1 cellular context compared by ENCODE assay signal in the genomic region with DNA sequence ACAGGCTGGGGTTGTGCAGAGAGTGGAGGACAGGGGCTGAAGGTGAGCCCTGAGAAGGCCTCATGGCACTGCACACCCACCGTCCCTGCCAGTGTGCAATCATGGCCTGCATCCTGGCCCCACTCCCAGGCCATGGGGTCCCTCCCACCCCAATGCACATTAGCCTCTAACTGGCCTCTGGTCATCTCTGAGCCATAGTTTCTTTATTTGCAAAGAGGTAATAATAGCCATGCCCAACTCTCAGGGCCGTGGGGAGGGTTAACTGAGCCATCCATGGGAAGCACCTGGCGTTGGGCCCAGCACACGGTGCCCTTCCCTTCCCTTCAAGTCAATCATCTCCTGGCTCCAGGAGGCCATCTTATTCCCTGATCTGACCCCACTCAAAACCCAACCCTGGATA.
TF ChIP-seq lines count a peak whose summit lies in the region.

No MANE protein-coding gene starts in this region.

TF ChIP-seq in A549, 52 proteins besides CTCF, POLR2A, EP300 and RAD21 (continued from another document):
- TF ChIP-seq TFCP2L1 (CRISPR knock-in tag; IDR thresholded peaks at IDR 0.05), result no peak
- TF ChIP-seq ZC3H11A (IDR thresholded peaks at IDR 0.05), result no peak
- TF ChIP-seq HOXB13 (CRISPR knock-in tag; IDR thresholded peaks at IDR 0.05; ENCODE audit: low read depth), result peak; percentile 44; the same call in 1 of the 2 replicates
- TF ChIP-seq MAX (IDR thresholded peaks at IDR 0.05), result peak; percentile 54; the same call in 1 of the 2 replicates
- TF ChIP-seq CEBPB (IDR thresholded peaks at IDR 0.05), result no peak
- no peak for TF ChIP-seq EHF (CRISPR knock-in tag; IDR thresholded peaks at IDR 0.05)
- peak; percentile 46; the same call in 1 of the 2 replicates for TF ChIP-seq ATOH8 (CRISPR knock-in tag; IDR thresholded peaks at IDR 0.05; ENCODE audit: low read depth)
TF ChIP-seq in A549: peak in this region for 4.
